ENCODE assay signal across 18 cellular contexts in genomic region chr11:72755794-72756285, GRCh38. TPM values are rescaled to one million over a fixed set of nuclear protein-coding genes. Genes with fewer than 3 reads are reported as not detected.
A peak's percentile ranks its signal among the peaks of the same experiment; 100 is the strongest.
DNase-seq lines count a peak whose midpoint lies in the region; ATAC-seq and TF ChIP-seq lines count a peak whose summit lies in the region.
"Had no signal": no experiment of that assay in that cellular context is flagged by ENCODE, and none has a peak within 500 bp of the region (broad histone marks: within the 10 kb centered on the region; RNA-seq: fewer than 3 reads in every experiment).

No MANE protein-coding gene starts in this region.

- H3K79me2 ChIP-seq in hepatocyte (peaks cover 44% of the 10 kb centered on the region), neural progenitor cell (ENCODE audit: low read depth) (peaks cover 13% of the 10 kb centered on the region)

- peaks cover 27% of the 10 kb centered on the region for H3K36me3 Mint-ChIP-seq in CD4-positive, CD25-positive, alpha-beta regulatory T cell
- H3K36me3 Mint-ChIP-seq in neural progenitor cell, result peaks cover 10% of the 10 kb centered on the region

- H2AFZ ChIP-seq in hepatocyte, result no peak overlapping the region
- H2AFZ ChIP-seq in neural progenitor cell (replicated peaks), result no peak overlapping the region

- H3K4me2 ChIP-seq in hepatocyte, result no peak overlapping the region
- H3K4me2 ChIP-seq in neural progenitor cell, result no peak overlapping the region

- TF ChIP-seq CTCF in hepatocyte (IDR thresholded peaks at IDR 0.05; ENCODE audit: poor library complexity) (no peak), neural progenitor cell (IDR thresholded peaks at IDR 0.05) (no peak)

- no peak overlapping the region for H3K4me3 ChIP-seq in CD4-positive, CD25-positive, alpha-beta regulatory T cell (ENCODE audit: low read depth, low read length)
- no peak overlapping the region for H3K4me3 ChIP-seq in H7 (ENCODE audit: insufficient read depth, low read depth, low read length)
- H3K4me3 ChIP-seq in hepatocyte, result no peak overlapping the region
- H3K4me3 ChIP-seq in neural progenitor cell, result no peak overlapping the region
- H3K4me3 ChIP-seq: Peyer's patch had no signal

- no peak for DNase-seq in CD4-positive, CD25-positive, alpha-beta regulatory T cell
- DNase-seq in H7 (peak; percentile 54), hepatocyte (ENCODE audit: low spot score) (no peak), neural progenitor cell (ENCODE audit: low spot score) (no peak), mucosa of gallbladder (ENCODE audit: low spot score) (no peak), DMS79 (lab: John Stamatoyannopoulos, UW) (no peak)
- no peak for DNase-seq in activated CD4-positive, alpha-beta T cell treated with anti-CD3 and anti-CD28 coated beads for 4 hours
- DNase-seq: BE2C, DMS 273 treated with DMSO at 0.1 percent for 48 hours, HCEC 1CT, KG1, NCI-H1105, NCI-H1930, NCI-H2171 treated with DMSO at 0.1 percent for 48 hours, NCI-H510A, Peyer's patch, SHP77 had no signal

- H3K4me1 ChIP-seq in CD4-positive, CD25-positive, alpha-beta regulatory T cell (ENCODE audit: control insufficient read depth, insufficient read depth, low read length, poor library complexity, severe bottlenecking), result peaks cover 20% of the 10 kb centered on the region
- peaks cover 17% of the 10 kb centered on the region for H3K4me1 ChIP-seq in hepatocyte (ENCODE audit: insufficient read depth)
- peaks cover 14% of the 10 kb centered on the region for H3K4me1 ChIP-seq in neural progenitor cell

- H3K9ac ChIP-seq in neural progenitor cell, result no peak overlapping the region

- H3K27ac ChIP-seq in CD4-positive, CD25-positive, alpha-beta regulatory T cell (ENCODE audit: insufficient read depth, low read length, poor library complexity, severe bottlenecking), result no peak overlapping the region
- H3K27ac ChIP-seq in hepatocyte (peak overlapping the region; percentile 48), neural progenitor cell (no peak overlapping the region)
- H3K27ac ChIP-seq: Peyer's patch had no signal

- no peaks in the 10 kb centered on the region for H3F3A ChIP-seq in neural progenitor cell (ENCODE audit: low read depth)

- H3K9me3 ChIP-seq in CD4-positive, CD25-positive, alpha-beta regulatory T cell (ENCODE audit: control insufficient read depth in 2 of 2, low read length in 2 of 2), result no peaks in the 10 kb centered on the region
- H3K9me3 ChIP-seq in hepatocyte (ENCODE audit: low read depth) (no peaks in the 10 kb centered on the region), neural progenitor cell (ENCODE audit: low read depth) (no peaks in the 10 kb centered on the region)
- H3K9me3 ChIP-seq: BE2C, Peyer's patch had no signal

- H4K20me1 ChIP-seq in hepatocyte (ENCODE audit: insufficient read depth, poor library complexity, severe bottlenecking) (peaks cover 15% of the 10 kb centered on the region), neural progenitor cell (ENCODE audit: low read depth) (no peaks in the 10 kb centered on the region)

- H3K27me3 Mint-ChIP-seq in CD4-positive, CD25-positive, alpha-beta regulatory T cell, result no peaks in the 10 kb centered on the region
- H3K27me3 Mint-ChIP-seq in neural progenitor cell (ENCODE audit: insufficient read depth, low read depth), result peaks cover 8% of the 10 kb centered on the region

- H3K4me1 Mint-ChIP-seq in CD4-positive, CD25-positive, alpha-beta regulatory T cell, result peaks cover 0 to 26% (median 16%) of the 10 kb centered on the region in 4 donors
- H3K4me1 Mint-ChIP-seq in neural progenitor cell, result peaks cover 17% of the 10 kb centered on the region

- no peaks in the 10 kb centered on the region for H3K9me3 Mint-ChIP-seq in CD4-positive, CD25-positive, alpha-beta regulatory T cell
- no peaks in the 10 kb centered on the region for H3K9me3 Mint-ChIP-seq in neural progenitor cell

- no peak for ATAC-seq in CD4-positive, CD25-positive, alpha-beta regulatory T cell (ENCODE audit: low read depth in 2 of 2)
- no peak for ATAC-seq in HG02642 (IDR thresholded peaks at IDR 0.05; ENCODE audit: poor library complexity, unreplicated experiment)

- peak overlapping the region in 2 of 3 donors; percentile 32 to 38 for H3K27ac Mint-ChIP-seq in CD4-positive, CD25-positive, alpha-beta regulatory T cell
- peak overlapping the region; percentile 78 for H3K27ac Mint-ChIP-seq in neural progenitor cell

- 84% methylated on average over 4 of the region's 4 CpGs for WGBS in hepatocyte (ENCODE audit: low lambda C conversion rate, missing lambda C conversion rate)

- no peaks in the 10 kb centered on the region for H3K36me3 ChIP-seq in CD4-positive, CD25-positive, alpha-beta regulatory T cell (ENCODE audit: control insufficient read depth, insufficient read depth, low read length)
- H3K36me3 ChIP-seq in H7 (replicated peaks; ENCODE audit: control insufficient read depth, insufficient read depth, low read length) (no peaks in the 10 kb centered on the region), hepatocyte (replicated peaks; ENCODE audit: insufficient read depth, low read depth) (no peaks in the 10 kb centered on the region), neural progenitor cell (no peaks in the 10 kb centered on the region)
- H3K36me3 ChIP-seq: BE2C had no signal

- H3K27me3 ChIP-seq in CD4-positive, CD25-positive, alpha-beta regulatory T cell (ENCODE audit: control insufficient read depth, insufficient read depth, low read length), result no peaks in the 10 kb centered on the region
- no peaks in the 10 kb centered on the region for H3K27me3 ChIP-seq in H7 (ENCODE audit: control insufficient read depth, insufficient read depth, low read length)
- H3K27me3 ChIP-seq in hepatocyte, result no peaks in the 10 kb centered on the region
- no peaks in the 10 kb centered on the region for H3K27me3 ChIP-seq in neural progenitor cell
- H3K27me3 ChIP-seq: BE2C, Peyer's patch had no signal

- H3K9me2 ChIP-seq in hepatocyte (replicated peaks; ENCODE audit: insufficient read depth), result no peaks in the 10 kb centered on the region

- H3K4me3 Mint-ChIP-seq in CD4-positive, CD25-positive, alpha-beta regulatory T cell, result peak overlapping the region in 2 of 4 donors; percentile 73 to 83
- H3K4me3 Mint-ChIP-seq in neural progenitor cell, result no peak overlapping the region

RNA-seq across cellular contexts. Expression of gene ARAP1, which starts 3.6 kb away (rescaled TPM):
- 136 TPM for total RNA-seq in CD4-positive, CD25-positive, alpha-beta regulatory T cell
- polyA plus RNA-seq in CD4-positive, CD25-positive, alpha-beta regulatory T cell, result 10 to 100 TPM; 24.7 to 43.7 (median 29.5) TPM
- total RNA-seq in H7 (2014; rRNA removed; shearing (Covaris generic)), result 85.2 and 85.5 TPM in 2 replicates
- total RNA-seq in hepatocyte (86.9 and 118 TPM in 2 replicates), neural progenitor cell (ENCODE audit: low replicate concordance) (17.6 and 46.1 TPM in 2 replicates), mucosa of gallbladder (129 TPM)
- polyA plus RNA-seq in hepatocyte, result 53.2 and 60.2 TPM in 2 replicates

RNA-seq across cellular contexts. Expression of gene STARD10, which starts 38.0 kb away (rescaled TPM):
- 11.2 TPM for total RNA-seq in CD4-positive, CD25-positive, alpha-beta regulatory T cell
- 10 to 100 TPM; 13.6 to 16.8 (median 14.0) TPM for polyA plus RNA-seq in CD4-positive, CD25-positive, alpha-beta regulatory T cell
- total RNA-seq in H7 (2014; rRNA removed; shearing (Covaris generic)), result 19.3 and 26.8 TPM in 2 replicates
- 290 and 390 TPM in 2 replicates for total RNA-seq in hepatocyte
- polyA plus RNA-seq in hepatocyte, result 575 and 686 TPM in 2 replicates
- 13.0 and 17.7 TPM in 2 replicates for total RNA-seq in neural progenitor cell (ENCODE audit: low replicate concordance)
- total RNA-seq in mucosa of gallbladder, result 540 TPM

RNA-seq across cellular contexts. Expression of gene ATG16L2, which starts 58.4 kb away (rescaled TPM):
- 89.9 TPM for total RNA-seq in CD4-positive, CD25-positive, alpha-beta regulatory T cell
- polyA plus RNA-seq in CD4-positive, CD25-positive, alpha-beta regulatory T cell, result 10 to 100 TPM in 2 of 4 donors, 1 to 10 TPM in 2; 6.7 to 13.3 (median 9.3) TPM
- 6.2 and 16.0 TPM in 2 replicates for total RNA-seq in H7 (2014; rRNA removed; shearing (Covaris generic))
- total RNA-seq in hepatocyte, result 8.2 and 11.5 TPM in 2 replicates
- 20.3 and 27.6 TPM in 2 replicates for polyA plus RNA-seq in hepatocyte
- 20.5 and 38.0 TPM in 2 replicates for total RNA-seq in neural progenitor cell (ENCODE audit: low replicate concordance)
- 62.2 TPM for total RNA-seq in mucosa of gallbladder

Comparison
In these comparisons a context has a peak if more than half of its experiments do, and no peak if none do; other contexts are left out.
1. RNA of gene STARD10, which starts 38.0 kb away (total RNA-seq): 540 TPM in mucosa of gallbladder (single experiment) and 290 to 390 TPM in hepatocyte; 19.3 to 26.8 TPM in H7, 13.0 to 17.7 TPM in neural progenitor cell and 11.2 TPM in CD4-positive, CD25-positive, alpha-beta regulatory T cell (single experiment); every median in the first group is over 10 times any median in the second.